Comparison of ENCODE assay signal across 13 cellular contexts in the genomic region with DNA sequence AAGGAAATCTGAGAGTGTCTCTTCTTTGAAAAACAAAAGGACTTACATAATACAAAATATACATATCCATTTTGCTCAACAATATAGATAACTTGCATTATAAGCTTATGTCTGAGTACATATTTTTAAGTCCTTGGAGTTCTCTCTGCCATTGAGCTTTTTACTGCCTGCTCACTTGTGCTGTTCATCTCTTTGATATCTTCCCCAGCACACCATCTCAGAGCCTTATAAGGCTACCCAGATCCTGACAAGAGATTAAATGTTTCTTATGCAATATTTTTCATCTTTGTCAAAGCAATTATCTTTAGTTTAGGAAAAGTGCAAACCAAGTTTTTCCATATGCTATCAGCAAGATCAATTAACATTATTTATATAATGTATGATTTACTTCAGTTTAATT.
DNase-seq lines count a peak whose midpoint lies in the region; ATAC-seq and TF ChIP-seq lines count a peak whose summit lies in the region.
"Had no signal": no experiment of that assay in that cellular context is flagged by ENCODE, and none has a peak within 500 bp of the region (broad histone marks: within the 10 kb centered on the region; RNA-seq: fewer than 3 reads in every experiment).

No MANE protein-coding gene starts in this region.

- no peaks in the 10 kb centered on the region for H3K36me3 Mint-ChIP-seq in osteocyte (ENCODE audit: unreplicated experiment)
- H3K36me3 Mint-ChIP-seq: immature natural killer cell had no signal

- no peaks in the 10 kb centered on the region for H3K36me3 ChIP-seq in effector memory CD4-positive, alpha-beta T cell (ENCODE audit: control insufficient read depth, insufficient read depth, low read length)

- no peak overlapping the region for H3K4me3 Mint-ChIP-seq in osteocyte (ENCODE audit: unreplicated experiment)
- H3K4me3 Mint-ChIP-seq: activated CD4-positive, alpha-beta T cell treated with anti-CD3 and anti-CD28 coated beads, Interleukin-2, amount 10 ng/mL, durations not matched to agents 7 days and 5 days; immature natural killer cell had no signal

- no peak for ATAC-seq in HG02973 (IDR thresholded peaks at IDR 0.05; ENCODE audit: unreplicated experiment)
- ATAC-seq in GM21447 (IDR thresholded peaks at IDR 0.05; ENCODE audit: unreplicated experiment): no peak

- H3K27ac Mint-ChIP-seq in osteocyte (ENCODE audit: unreplicated experiment): peak overlapping the region; percentile 36
- H3K27ac Mint-ChIP-seq: activated CD4-positive, alpha-beta T cell treated with anti-CD3 and anti-CD28 coated beads, Interleukin-2, amount 10 ng/mL, durations not matched to agents 7 days and 5 days had no signal

- no peaks in the 10 kb centered on the region for H3K9me3 ChIP-seq in effector memory CD4-positive, alpha-beta T cell (ENCODE audit: control insufficient read depth, low read length)

- no peak overlapping the region for H3K27ac ChIP-seq in effector memory CD4-positive, alpha-beta T cell (ENCODE audit: insufficient read depth, low read length, poor library complexity, severe bottlenecking)

- peak overlapping the region; percentile 5 for H3K4me3 ChIP-seq in effector memory CD4-positive, alpha-beta T cell (ENCODE audit: insufficient read depth, low read depth, low read length, poor library complexity, severe bottlenecking)

- H3K4me1 Mint-ChIP-seq in osteocyte (ENCODE audit: unreplicated experiment): peaks cover 35% of the 10 kb centered on the region

- H3K27me3 ChIP-seq in effector memory CD4-positive, alpha-beta T cell (replicated peaks; ENCODE audit: control insufficient read depth, insufficient read depth, low read length, poor library complexity, severe bottlenecking): no peaks in the 10 kb centered on the region

- H3K4me1 ChIP-seq in effector memory CD4-positive, alpha-beta T cell (ENCODE audit: control insufficient read depth, insufficient read depth, low read length, poor library complexity, severe bottlenecking): peaks cover 22% of the 10 kb centered on the region

- peaks cover 10% of the 10 kb centered on the region for H3K9me3 Mint-ChIP-seq in osteocyte (ENCODE audit: unreplicated experiment)
- H3K9me3 Mint-ChIP-seq: immature natural killer cell had no signal

- DNase-seq in EH (ENCODE audit: low read depth) (peak; percentile 67), OCI-M1 (lab: John Stamatoyannopoulos, UW) (peak; percentile 25), osteocyte (ENCODE audit: extremely low spot score, unreplicated experiment) (no peak), activated gamma-delta T cell treated with Interleukin-2 at 50 U/mL for 16 hours (no peak)
- no peak for DNase-seq in effector memory CD4-positive, alpha-beta T cell
- DNase-seq: activated CD4-positive, alpha-beta T cell treated with anti-CD3 and anti-CD28 coated beads, Interleukin-2, amount 10 ng/mL, durations not matched to agents 7 days and 5 days; activated naive CD4-positive, alpha-beta T cell treated with Interleukin-2 at 50 U/mL for 16 hours; GF-D8; GOT3; immature natural killer cell; NCI-H2227 treated with DMSO at 0.1 percent for 48 hours had no signal

- no peaks in the 10 kb centered on the region for H3K27me3 Mint-ChIP-seq in osteocyte (ENCODE audit: unreplicated experiment)
- H3K27me3 Mint-ChIP-seq: activated CD4-positive, alpha-beta T cell treated with anti-CD3 and anti-CD28 coated beads, Interleukin-2, amount 10 ng/mL, durations not matched to agents 7 days and 5 days had no signal

- no peak for TF ChIP-seq CTCF in osteocyte (IDR thresholded peaks at IDR 0.05)

Comparison
In these comparisons a context has a peak if more than half of its experiments do, and no peak if none do; other contexts are left out.
1. DNase-seq: peak in EH (single experiment) and OCI-M1 (single experiment); none in effector memory CD4-positive, alpha-beta T cell (0 of 3), osteocyte (single experiment) and activated gamma-delta T cell treated with Interleukin-2 at 50 U/mL for 16 hours (single experiment).